1 cellular context compared by ENCODE assay signal in the genomic region with DNA sequence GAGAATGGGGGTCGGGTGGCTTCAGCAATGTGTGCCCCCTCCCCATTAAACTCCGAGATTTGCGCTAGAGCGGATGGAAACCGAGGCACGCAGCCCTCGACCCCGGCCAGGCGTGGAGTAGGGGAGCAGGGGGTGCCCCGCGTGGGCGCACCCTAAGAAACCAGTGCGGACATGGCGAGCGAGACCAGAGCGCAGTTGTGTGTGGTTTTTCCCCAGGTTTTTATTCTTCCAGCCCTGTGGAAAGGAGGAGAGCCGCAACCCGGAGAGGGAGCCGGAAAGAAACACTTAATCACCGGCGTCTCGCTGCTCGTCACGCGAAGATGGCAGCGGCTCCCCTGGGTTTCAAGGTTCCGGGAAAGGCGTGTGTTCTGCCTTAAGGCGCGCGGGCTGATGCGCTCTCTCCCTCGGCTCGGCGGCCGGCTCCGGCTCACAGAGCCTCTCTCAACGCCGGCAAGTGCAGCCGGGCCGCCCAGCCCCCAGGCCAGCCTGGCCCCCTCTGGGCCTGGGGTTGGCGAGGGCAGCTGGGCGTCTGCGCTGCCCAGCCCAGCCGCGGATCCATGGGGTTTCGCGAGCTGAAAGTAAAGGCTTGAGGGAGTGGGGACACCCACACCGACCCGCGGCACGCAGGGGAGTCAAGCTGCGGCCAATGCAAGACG.
TF ChIP-seq lines count a peak whose summit lies in the region.

No MANE protein-coding gene starts in this region.

TF ChIP-seq in SK-N-SH, 30 proteins besides CTCF, POLR2A, EP300 and RAD21 (continued from another document):
- TF ChIP-seq, protein P1, sequence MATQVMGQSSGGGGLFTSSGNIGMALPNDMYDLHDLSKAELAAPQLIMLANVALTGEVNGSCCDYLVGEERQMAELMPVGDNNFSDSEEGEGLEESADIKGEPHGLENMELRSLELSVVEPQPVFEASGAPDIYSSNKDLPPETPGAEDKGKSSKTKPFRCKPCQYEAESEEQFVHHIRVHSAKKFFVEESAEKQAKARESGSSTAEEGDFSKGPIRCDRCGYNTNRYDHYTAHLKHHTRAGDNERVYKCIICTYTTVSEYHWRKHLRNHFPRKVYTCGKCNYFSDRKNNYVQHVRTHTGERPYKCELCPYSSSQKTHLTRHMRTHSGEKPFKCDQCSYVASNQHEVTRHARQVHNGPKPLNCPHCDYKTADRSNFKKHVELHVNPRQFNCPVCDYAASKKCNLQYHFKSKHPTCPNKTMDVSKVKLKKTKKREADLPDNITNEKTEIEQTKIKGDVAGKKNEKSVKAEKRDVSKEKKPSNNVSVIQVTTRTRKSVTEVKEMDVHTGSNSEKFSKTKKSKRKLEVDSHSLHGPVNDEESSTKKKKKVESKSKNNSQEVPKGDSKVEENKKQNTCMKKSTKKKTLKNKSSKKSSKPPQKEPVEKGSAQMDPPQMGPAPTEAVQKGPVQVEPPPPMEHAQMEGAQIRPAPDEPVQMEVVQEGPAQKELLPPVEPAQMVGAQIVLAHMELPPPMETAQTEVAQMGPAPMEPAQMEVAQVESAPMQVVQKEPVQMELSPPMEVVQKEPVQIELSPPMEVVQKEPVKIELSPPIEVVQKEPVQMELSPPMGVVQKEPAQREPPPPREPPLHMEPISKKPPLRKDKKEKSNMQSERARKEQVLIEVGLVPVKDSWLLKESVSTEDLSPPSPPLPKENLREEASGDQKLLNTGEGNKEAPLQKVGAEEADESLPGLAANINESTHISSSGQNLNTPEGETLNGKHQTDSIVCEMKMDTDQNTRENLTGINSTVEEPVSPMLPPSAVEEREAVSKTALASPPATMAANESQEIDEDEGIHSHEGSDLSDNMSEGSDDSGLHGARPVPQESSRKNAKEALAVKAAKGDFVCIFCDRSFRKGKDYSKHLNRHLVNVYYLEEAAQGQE (IDR thresholded peaks at IDR 0.05; ENCODE audit: low read depth, low read length): no peak
- TF ChIP-seq MXI1 (IDR thresholded peaks at IDR 0.05; ENCODE audit: low read depth, low read length): no peak
- no peak for TF ChIP-seq NRF1 (IDR thresholded peaks at IDR 0.05; ENCODE audit: low read depth, low read length)
- no peak for TF ChIP-seq RFX5 (IDR thresholded peaks at IDR 0.05; ENCODE audit: low read length)
- no peak for TF ChIP-seq TAF1 (IDR thresholded peaks at IDR 0.05; ENCODE audit: borderline replicate concordance, low read depth, low read length)
- TF ChIP-seq SIN3A (IDR thresholded peaks at IDR 0.05; ENCODE audit: borderline replicate concordance, low read depth, low read length): no peak
- no peak for TF ChIP-seq RXRA (IDR thresholded peaks at IDR 0.05; ENCODE audit: borderline replicate concordance, low read depth)
- no peak for TF ChIP-seq GABPA (IDR thresholded peaks at IDR 0.05; ENCODE audit: low read depth)
- no peak for TF ChIP-seq EZH2phosphoT487 (IDR thresholded peaks at IDR 0.05; ENCODE audit: borderline replicate concordance, low read depth)
- TF ChIP-seq, protein P2, sequence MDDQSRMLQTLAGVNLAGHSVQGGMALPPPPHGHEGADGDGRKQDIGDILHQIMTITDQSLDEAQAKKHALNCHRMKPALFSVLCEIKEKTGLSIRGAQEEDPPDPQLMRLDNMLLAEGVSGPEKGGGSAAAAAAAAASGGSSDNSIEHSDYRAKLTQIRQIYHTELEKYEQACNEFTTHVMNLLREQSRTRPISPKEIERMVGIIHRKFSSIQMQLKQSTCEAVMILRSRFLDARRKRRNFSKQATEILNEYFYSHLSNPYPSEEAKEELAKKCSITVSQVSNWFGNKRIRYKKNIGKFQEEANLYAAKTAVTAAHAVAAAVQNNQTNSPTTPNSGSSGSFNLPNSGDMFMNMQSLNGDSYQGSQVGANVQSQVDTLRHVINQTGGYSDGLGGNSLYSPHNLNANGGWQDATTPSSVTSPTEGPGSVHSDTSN (IDR thresholded peaks at IDR 0.05): no peak
TF ChIP-seq in SK-N-SH: peak in this region for 0.
